ENCODE assay signal across 8 cellular contexts in genomic region chr10:92241501-92241900, GRCh38.
DNase-seq lines count a peak whose midpoint lies in the region; ATAC-seq and TF ChIP-seq lines count a peak whose summit lies in the region.

No MANE protein-coding gene starts in this region.

- H3K4me3 ChIP-seq in astrocyte of the cerebellum (ENCODE audit: low read depth, low read length) (peak overlapping the region; percentile 54), tibial artery (peak overlapping the region; percentile 68 to 88)

- peak overlapping the region; percentile 66 to 72 for H3K27ac ChIP-seq in tibial artery

- H3K4me3 Mint-ChIP-seq in activated T-cell treated with anti-CD3 and anti-CD28 coated beads, Interleukin-2, amount 50 U/mL, for 24 hours: peak overlapping the region; percentile 86

- H3K36me3 ChIP-seq in tibial artery: no peaks in the 10 kb centered on the region

- no peaks in the 10 kb centered on the region for H3K9me3 ChIP-seq in tibial artery

- peaks cover 40% of the 10 kb centered on the region for H3K4me1 Mint-ChIP-seq in activated T-cell treated with anti-CD3 and anti-CD28 coated beads, Interleukin-2, amount 50 U/mL, for 24 hours (ENCODE audit: low read depth)

- in situ Hi-C loops in astrocyte of the cerebellum (cut with HindIII; ENCODE audit: low sequenced_read_pairs): no loop called here

- H3K36me3 Mint-ChIP-seq in activated T-cell treated with anti-CD3 and anti-CD28 coated beads, Interleukin-2, amount 50 U/mL, for 24 hours (ENCODE audit: low read depth): peaks cover 6% of the 10 kb centered on the region

- H3K27me3 ChIP-seq in tibial artery: no peaks in the 10 kb centered on the region

- intact Hi-C loops in tibial artery (cut with DNase I; ENCODE audit: low total_unique reads): no loop called here

- TF ChIP-seq CTCF in astrocyte of the cerebellum (IDR thresholded peaks at IDR 0.05; ENCODE audit: low read depth, low read length, missing control alignments): no peak
- TF ChIP-seq CTCF in tibial artery (IDR thresholded peaks at IDR 0.05): no peak

- H3K9me3 Mint-ChIP-seq in activated T-cell treated with anti-CD3 and anti-CD28 coated beads, Interleukin-2, amount 50 U/mL, for 24 hours: no peaks in the 10 kb centered on the region

- H3K4me1 ChIP-seq in tibial artery: peaks cover 0 to 30% (median 18%) of the 10 kb centered on the region in 4 donors

- H3K27me3 Mint-ChIP-seq in activated T-cell treated with anti-CD3 and anti-CD28 coated beads, Interleukin-2, amount 50 U/mL, for 24 hours: peaks cover 19% of the 10 kb centered on the region

- no peak for DNase-seq in activated T-cell treated with anti-CD3 and anti-CD28 coated beads, Interleukin-2, amount 50 U/mL, for 24 hours
- no peak for DNase-seq in activated T-cell treated with anti-CD3 and anti-CD28 coated beads, Interleukin-2, amount 50 U/mL, for 48 hours
- no peak for DNase-seq in astrocyte of the cerebellum (ENCODE audit: low read depth)
- DNase-seq in medulla oblongata (ENCODE audit: extremely low spot score): peak; percentile 33
- no peak for DNase-seq in tibial artery
- no peak for DNase-seq in GF-D8 (lab: John Stamatoyannopoulos, UW)
- DNase-seq in activated effector memory CD4-positive, alpha-beta T cell treated with Interleukin-2 at 50 U/mL for 16 hours: no peak

- H3K27ac Mint-ChIP-seq in activated T-cell treated with anti-CD3 and anti-CD28 coated beads, Interleukin-2, amount 50 U/mL, for 24 hours: no peak overlapping the region

- no peak for ATAC-seq in GM18498 (IDR thresholded peaks at IDR 0.05; ENCODE audit: unreplicated experiment)
